In the genomic region with DNA sequence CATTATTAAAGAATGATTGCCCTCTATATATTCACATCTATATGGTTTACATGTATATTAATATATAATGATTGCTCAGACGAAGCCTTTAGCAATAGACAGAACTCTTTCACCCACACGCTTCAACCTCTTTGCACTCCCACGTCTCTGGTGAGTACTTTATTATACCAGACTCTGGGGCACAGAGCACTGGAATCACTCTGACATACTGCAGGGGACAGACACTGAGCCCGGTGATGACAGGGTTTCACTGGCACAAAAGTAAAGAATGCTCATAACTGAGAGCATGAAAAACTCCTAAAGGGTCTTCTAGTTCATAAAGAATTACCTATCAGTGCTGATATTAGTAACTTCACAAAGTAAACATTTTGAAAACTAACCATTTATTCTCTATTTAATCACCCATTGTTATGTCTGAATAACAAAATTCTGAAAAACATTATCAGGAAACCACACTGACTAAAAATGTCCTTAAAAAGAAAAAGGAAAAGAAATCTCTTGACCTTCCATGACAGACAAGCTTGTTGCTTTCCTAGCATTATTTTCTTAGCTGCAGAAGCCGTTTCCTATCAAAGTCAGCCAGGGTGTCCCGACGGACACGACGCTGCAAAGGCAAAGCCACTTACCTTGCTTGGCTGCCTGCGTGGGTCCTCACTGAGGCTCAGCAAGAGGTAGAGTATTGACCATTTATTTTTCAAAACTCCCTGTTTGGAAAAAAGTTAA, we compare ENCODE assay signal across 15 cellular contexts. TPM values are rescaled to one million over a fixed set of nuclear protein-coding genes. Genes with fewer than 3 reads are reported as not detected.
DNase-seq lines count a peak whose midpoint lies in the region; ATAC-seq, FAIRE-seq and TF ChIP-seq lines count a peak whose summit lies in the region.
"Had no signal": no experiment of that assay in that cellular context is flagged by ENCODE, and none has a peak within 500 bp of the region (broad histone marks: within the 10 kb centered on the region; RNA-seq: fewer than 3 reads in every experiment).

No MANE protein-coding gene starts in this region.

- H3K27ac Mint-ChIP-seq in nephron: peak overlapping the region in 2 of 3 experiments; percentile 7 to 14
- peak overlapping the region; percentile 37 for H3K27ac Mint-ChIP-seq in stimulated activated effector memory CD8-positive, alpha-beta T cell treated with anti-CD3 and anti-CD28 coated beads, Interleukin-12 subunit alpha, Interleukin-12 subunit beta, amount 100 ng/mL, for 72 hours
- H3K27ac Mint-ChIP-seq in activated T-cell treated with anti-CD3 and anti-CD28 coated beads, Interleukin-2, amount 50 U/mL, for 72 hours: no peak overlapping the region

- in situ Hi-C loops in KBM-7 (cut with MboI; ENCODE audit: low pct_unique_long_range_greater_than_20kb, low sequenced_read_pairs): no loop called here

- peak; percentile 50 for FAIRE-seq in H54 (lab: Jason Lieb, UNC)
- FAIRE-seq: A549, GM19239 had no signal

- TF ChIP-seq CTCF in nephron (IDR thresholded peaks at IDR 0.05; ENCODE audit: unreplicated experiment in 3 of 3): no peak

- no peak overlapping the region for H3K4me3 Mint-ChIP-seq in nephron
- no peak overlapping the region for H3K4me3 Mint-ChIP-seq in stimulated activated effector memory CD8-positive, alpha-beta T cell treated with anti-CD3 and anti-CD28 coated beads, Interleukin-12 subunit alpha, Interleukin-12 subunit beta, amount 100 ng/mL, for 72 hours
- H3K4me3 Mint-ChIP-seq in activated T-cell treated with anti-CD3 and anti-CD28 coated beads, Interleukin-2, amount 50 U/mL, for 72 hours: no peak overlapping the region
- H3K4me3 Mint-ChIP-seq: CD8-positive, alpha-beta T cell had no signal

- H3K4me1 Mint-ChIP-seq in nephron: no peaks in the 10 kb centered on the region
- H3K4me1 Mint-ChIP-seq in stimulated activated effector memory CD8-positive, alpha-beta T cell treated with anti-CD3 and anti-CD28 coated beads, Interleukin-12 subunit alpha, Interleukin-12 subunit beta, amount 100 ng/mL, for 72 hours: peaks cover 26% of the 10 kb centered on the region
- peaks cover 4% of the 10 kb centered on the region for H3K4me1 Mint-ChIP-seq in activated T-cell treated with anti-CD3 and anti-CD28 coated beads, Interleukin-2, amount 50 U/mL, for 72 hours (ENCODE audit: low read depth)

- no peaks in the 10 kb centered on the region for H3K9me3 Mint-ChIP-seq in nephron
- no peaks in the 10 kb centered on the region for H3K9me3 Mint-ChIP-seq in stimulated activated effector memory CD8-positive, alpha-beta T cell treated with anti-CD3 and anti-CD28 coated beads, Interleukin-12 subunit alpha, Interleukin-12 subunit beta, amount 100 ng/mL, for 72 hours
- H3K9me3 Mint-ChIP-seq in activated T-cell treated with anti-CD3 and anti-CD28 coated beads, Interleukin-2, amount 50 U/mL, for 72 hours: no peaks in the 10 kb centered on the region
- H3K9me3 Mint-ChIP-seq: CD8-positive, alpha-beta T cell had no signal

- peaks cover 72% of the 10 kb centered on the region for H3K36me3 Mint-ChIP-seq in nephron (ENCODE audit: low read depth)
- H3K36me3 Mint-ChIP-seq in stimulated activated effector memory CD8-positive, alpha-beta T cell treated with anti-CD3 and anti-CD28 coated beads, Interleukin-12 subunit alpha, Interleukin-12 subunit beta, amount 100 ng/mL, for 72 hours: peaks cover 97% of the 10 kb centered on the region
- peaks cover 2 to 34% of the 10 kb centered on the region in 2 donors for H3K36me3 Mint-ChIP-seq in activated T-cell treated with anti-CD3 and anti-CD28 coated beads, Interleukin-2, amount 50 U/mL, for 72 hours (ENCODE audit: insufficient read depth in 2 of 2)

- TF ChIP-seq POLR2A in H54 (IDR thresholded peaks at IDR 0.05; ENCODE audit: low read depth, low read length): no peak

- DNase-seq in H54 (ENCODE audit: insufficient read length, low spot score): no peak
- DNase-seq in dermis microvascular lymphatic vessel endothelial cell (ENCODE audit: low read depth in 2 of 2): peak; percentile 64 to 94
- no peak for DNase-seq in stimulated activated effector memory CD8-positive, alpha-beta T cell treated with anti-CD3 and anti-CD28 coated beads, Interleukin-12 subunit alpha, Interleukin-12 subunit beta, amount 100 ng/mL, for 72 hours (ENCODE audit: low spot score in 2 of 2)
- DNase-seq in activated T-cell treated with anti-CD3 and anti-CD28 coated beads, Interleukin-2, amount 50 U/mL, for 72 hours: no peak
- no peak for DNase-seq in KBM-7
- DNase-seq: AML-193; Calu3; CD8-positive, alpha-beta T cell; DMS79 treated with DMSO at 0.1 percent for 48 hours; GF-D8; HCEC 1CT had no signal

- no peaks in the 10 kb centered on the region for H3K27me3 Mint-ChIP-seq in nephron (ENCODE audit: low read depth)
- no peaks in the 10 kb centered on the region for H3K27me3 Mint-ChIP-seq in activated T-cell treated with anti-CD3 and anti-CD28 coated beads, Interleukin-2, amount 50 U/mL, for 72 hours (ENCODE audit: low read depth)

- ATAC-seq in stimulated activated effector memory CD8-positive, alpha-beta T cell treated with anti-CD3 and anti-CD28 coated beads, Interleukin-12 subunit alpha, Interleukin-12 subunit beta, amount 100 ng/mL, for 72 hours: no peak
- no peak for ATAC-seq in activated T-cell treated with anti-CD3 and anti-CD28 coated beads, Interleukin-2, amount 50 U/mL, for 72 hours (replicated peaks in 1 of 2)
- no peak for ATAC-seq in GM18498 (IDR thresholded peaks at IDR 0.05; ENCODE audit: unreplicated experiment)
- ATAC-seq: A549; CD8-positive, alpha-beta T cell had no signal

RNA-seq across cellular contexts. Expression of a gene that starts 29.1 kb away (rescaled TPM):
- total RNA-seq in dermis microvascular lymphatic vessel endothelial cell: 16.0 and 20.0 TPM in 2 replicates
- total RNA-seq in activated T-cell treated with anti-CD3 and anti-CD28 coated beads, Interleukin-2, amount 50 U/mL, for 72 hours: 10 to 100 TPM; 53.9 to 59.6 TPM

Comparison
In these comparisons a context has a peak if more than half of its experiments do, and no peak if none do; other contexts are left out.
1. DNase-seq: peak in dermis microvascular lymphatic vessel endothelial cell (2 of 2); none in H54 (single experiment), stimulated activated effector memory CD8-positive, alpha-beta T cell treated with anti-CD3 and anti-CD28 coated beads, Interleukin-12 subunit alpha, Interleukin-12 subunit beta, amount 100 ng/mL, for 72 hours (0 of 2), activated T-cell treated with anti-CD3 and anti-CD28 coated beads, Interleukin-2, amount 50 U/mL, for 72 hours (0 of 2) and KBM-7 (single experiment).